ENCODE assay signal across 1 cellular context in genomic region chr13:53012707-53013106, GRCh38.
A peak's percentile ranks its signal among the peaks of the same experiment; 100 is the strongest.
TF ChIP-seq lines count a peak whose summit lies in the region.

No MANE protein-coding gene starts in this region.

TF ChIP-seq in GM12878, 131 proteins besides CTCF, POLR2A, EP300 and RAD21 (continued from another document):
- TF ChIP-seq POU2F2 (IDR thresholded peaks at IDR 0.05; ENCODE audit: borderline replicate concordance, low read depth, low read length) = no peak
- TF ChIP-seq BCLAF1 (IDR thresholded peaks at IDR 0.05) = no peak
- TF ChIP-seq ZNF24 (IDR thresholded peaks at IDR 0.05) = no peak
- TF ChIP-seq PAX5 (IDR thresholded peaks at IDR 0.05; ENCODE audit: borderline replicate concordance, low read depth, low read length) = no peak
- no peak for TF ChIP-seq SMAD5 (IDR thresholded peaks at IDR 0.05; ENCODE audit: low read depth)
- TF ChIP-seq STAT1 (conservative IDR thresholded peaks at IDR 0.05) = no peak
- peak; percentile 54; the same call in 1 of the 2 replicates for TF ChIP-seq SPI1 (IDR thresholded peaks at IDR 0.05; ENCODE audit: borderline replicate concordance, insufficient read depth, low read depth, low read length)
